7 cellular contexts compared by ENCODE assay signal in genomic region chr2:24046930-24047702, GRCh38.
DNase-seq lines count a peak whose midpoint lies in the region; ATAC-seq and TF ChIP-seq lines count a peak whose summit lies in the region.

WDCP (minus strand) TSS chr2:24047391; CDS start chr2:24039494, 7,897 bp downstream.

- TF ChIP-seq CTCF in astrocyte of the spinal cord (IDR thresholded peaks at IDR 0.05; ENCODE audit: low read depth, low read length), result no peak
- TF ChIP-seq CTCF in retinal pigment epithelial cell (conservative IDR thresholded peaks at IDR 0.05; ENCODE audit: low read depth, low read length), result no peak

- DNase-seq in NCI-H2081 (lab: John Stamatoyannopoulos, UW), result peak; percentile 99 to 100
- DNase-seq in T1000 (lab: John Stamatoyannopoulos, UW), result peak; percentile 91
- peak; percentile 99 for DNase-seq in astrocyte of the spinal cord (ENCODE audit: low read depth, low spot score)
- DNase-seq in hypothalamus (lab: John Stamatoyannopoulos, UW), result peak; percentile 59 to 99 (median 93)
- DNase-seq in retinal pigment epithelial cell (ENCODE audit: low read depth), result peak; percentile 98

- H3K4me3 ChIP-seq in astrocyte of the spinal cord (ENCODE audit: low read depth, low read length) (peak within 1 kb of the TSS; percentile 95), retinal pigment epithelial cell (ENCODE audit: low read length) (peak within 1 kb of the TSS; percentile 89)

- in situ Hi-C loops in astrocyte of the spinal cord (cut with HindIII; ENCODE audit: low sequenced_read_pairs), result no loop called here

- ATAC-seq in GM18508 (IDR thresholded peaks at IDR 0.05; ENCODE audit: insufficient read depth, unreplicated experiment), result peak; percentile 99
- peak; percentile 97 for ATAC-seq in HG03025 (IDR thresholded peaks at IDR 0.05; ENCODE audit: low FRiP score, unreplicated experiment)

Comparison
In these comparisons a context has a peak if more than half of its experiments do, and no peak if none do; other contexts are left out.
1. Peak in every context shown above with its lines: DNase-seq, ATAC-seq and H3K4me3 ChIP-seq.